ENCODE assay signal across 19 cellular contexts in the genomic region with DNA sequence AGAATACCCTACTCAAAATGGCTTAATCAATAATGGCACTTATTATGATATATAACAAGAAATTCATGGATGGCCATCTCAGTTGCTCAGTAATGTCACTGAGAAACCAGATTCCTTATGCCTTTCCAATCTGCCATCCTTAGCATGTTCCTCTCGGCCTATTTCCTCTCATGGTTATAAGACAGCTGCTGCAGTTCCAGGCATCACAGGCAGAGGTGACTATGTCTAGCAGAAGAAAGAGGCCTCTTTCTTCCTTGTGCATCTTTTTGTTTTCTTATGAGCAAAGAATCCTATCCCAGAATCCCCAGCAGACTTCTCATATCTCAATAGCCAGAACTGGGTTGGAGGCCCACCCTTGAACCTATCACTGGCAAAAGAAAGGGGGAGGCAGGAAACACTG.
DNase-seq lines count a peak whose midpoint lies in the region; ATAC-seq and TF ChIP-seq lines count a peak whose summit lies in the region.
"Had no signal": no experiment of that assay in that cellular context is flagged by ENCODE, and none has a peak within 500 bp of the region (broad histone marks: within the 10 kb centered on the region; RNA-seq: fewer than 3 reads in every experiment).

No MANE protein-coding gene starts in this region.

- H3K4me1 ChIP-seq in H9 (ENCODE audit: insufficient read depth, low read length): no peaks in the 10 kb centered on the region
- H3K4me1 ChIP-seq in spleen: no peaks in the 10 kb centered on the region
- H3K4me1 ChIP-seq in aorta (ENCODE audit: control insufficient read depth in 1 of 2, insufficient read depth in 2 of 2, low read length in 2 of 2): peaks cover 0 to 6% of the 10 kb centered on the region in 2 donors
- H3K4me1 ChIP-seq: SJSA1 had no signal

- H3K79me1 ChIP-seq in H9 (ENCODE audit: insufficient read depth, low read depth, low read length, poor library complexity, severe bottlenecking): no peaks in the 10 kb centered on the region

- H2BK120ac ChIP-seq in H9 (ENCODE audit: low read depth, low read length, poor library complexity, severe bottlenecking): no peak overlapping the region

- no peak overlapping the region for H2AK5ac ChIP-seq in H9 (ENCODE audit: insufficient read length, low read length)

- H4K5ac ChIP-seq in H9 (ENCODE audit: insufficient read length, low read depth, low read length): no peak overlapping the region

- no peak overlapping the region for H2BK5ac ChIP-seq in H9 (ENCODE audit: insufficient read length, low read length)

- H3K27ac ChIP-seq in H9 (ENCODE audit: insufficient read length, low read depth, low read length) (no peak overlapping the region), spleen (no peak overlapping the region), aorta (ENCODE audit: low read depth in 1 of 2, low read length in 2 of 2) (no peak overlapping the region)
- H3K27ac ChIP-seq: SJSA1 had no signal

- H2BK20ac ChIP-seq in H9 (ENCODE audit: low read depth, low read length, poor library complexity, severe bottlenecking): no peak overlapping the region

- H3T11ph ChIP-seq in H9 (ENCODE audit: low read length): no peak overlapping the region

- H2AFZ ChIP-seq in H9 (ENCODE audit: low read length): no peak overlapping the region

- H3K9me3 ChIP-seq in H9 (ENCODE audit: control insufficient read depth, low read depth, low read length) (no peaks in the 10 kb centered on the region), spleen (no peaks in the 10 kb centered on the region), aorta (ENCODE audit: control insufficient read depth, low read length) (no peaks in the 10 kb centered on the region)
- H3K9me3 ChIP-seq: SJSA1 had no signal

- H3K4ac ChIP-seq in H9 (ENCODE audit: low read depth, low read length): no peak overlapping the region

- H3K36me3 Mint-ChIP-seq in H9 (ENCODE audit: insufficient read depth in 1 of 3, low read depth in 3 of 3) (no peaks in the 10 kb centered on the region), neural crest cell (ENCODE audit: low read depth) (no peaks in the 10 kb centered on the region)

- H3K23me2 ChIP-seq in H9 (ENCODE audit: insufficient read length, low read depth, low read length, poor library complexity, severe bottlenecking): no peaks in the 10 kb centered on the region

- WGBS in H9 (ENCODE audit: extremely low coverage, insufficient read length, low lambda C conversion rate): no CpG with 5 or more reads among the region's 1 CpG
- WGBS in spleen, 5 donors: 79 to 97% (median 86%) methylated on average over 1 of the region's 1 CpG
- WGBS in aorta, 2 donors: 96 to 97% methylated on average over 1 of the region's 1 CpG

- H3K4me3 ChIP-seq in choroid plexus epithelial cell (ENCODE audit: low read depth, low read length): no peak overlapping the region
- no peak overlapping the region for H3K4me3 ChIP-seq in spleen
- no peak overlapping the region for H3K4me3 ChIP-seq in aorta (ENCODE audit: low read length in 2 of 2)
- H3K4me3 ChIP-seq: SJSA1 had no signal

- DNase-seq in H9: no peak
- peak; percentile 19 for DNase-seq in SK-MEL-5 (ENCODE audit: low read depth, low spot score)
- DNase-seq in choroid plexus epithelial cell (ENCODE audit: low read depth): no peak
- DNase-seq in neural crest cell (ENCODE audit: low read depth, low spot score): no peak
- no peak for DNase-seq in spleen
- DNase-seq in CD1c-positive myeloid dendritic cell (ENCODE audit: extremely low spot score): no peak
- DNase-seq in aorta: no peak
- DNase-seq: CD4-positive, alpha-beta T cell; COR-L47; GOT3; MM.1S; NCI-H1092; NCI-H1436; NCI-H1930; NCI-H345; NCI-H524; NCI-H82 had no signal

- H3K27ac Mint-ChIP-seq in H9: no peak overlapping the region
- no peak overlapping the region for H3K27ac Mint-ChIP-seq in neural crest cell (ENCODE audit: unreplicated experiment)
- H3K27ac Mint-ChIP-seq: CD4-positive, alpha-beta T cell; T-helper 1 cell treated with Interleukin-12 subunit alpha and Interleukin-12 subunit beta and Interleukin-4 antibody, amounts not matched to agents 30 μg/mL and 1 μg/mL, for 36 hours had no signal

- H2BK15ac ChIP-seq in H9 (ENCODE audit: low read depth, low read length): no peak overlapping the region

- no peak overlapping the region for H3K18ac ChIP-seq in H9 (ENCODE audit: insufficient read length, low read depth, low read length)

- H3K4me3 Mint-ChIP-seq in H9 (no peak overlapping the region), neural crest cell (no peak overlapping the region)
- H3K4me3 Mint-ChIP-seq: CD4-positive, alpha-beta T cell; T-helper 1 cell treated with Interleukin-12 subunit alpha and Interleukin-12 subunit beta and Interleukin-4 antibody, amounts not matched to agents 30 μg/mL and 1 μg/mL, for 36 hours had no signal

- intact Hi-C loops in spleen (cut with DNase I; ENCODE audit: low total_unique reads): no loop called here
- intact Hi-C loops in aorta (cut with DNase I): no loop called here

- no peak overlapping the region for H3K14ac ChIP-seq in H9 (ENCODE audit: insufficient read depth, low read length)

- H2BK12ac ChIP-seq in H9 (ENCODE audit: insufficient read length, low read depth, low read length): no peak overlapping the region

- ATAC-seq in aorta (ENCODE audit: low FRiP score): no peak

- H3K56ac ChIP-seq in H9 (ENCODE audit: insufficient read length, low read depth, low read length): no peak overlapping the region

- TF ChIP-seq POLR2A in spleen (IDR thresholded peaks at IDR 0.05): no peak

- H3K27me3 ChIP-seq in H9 (ENCODE audit: insufficient read depth, low read length) (no peaks in the 10 kb centered on the region), spleen (replicated peaks in 1 of 7) (no peaks in the 10 kb centered on the region), aorta (ENCODE audit: control insufficient read depth in 1 of 2, insufficient read depth in 2 of 2, low read length in 1 of 2) (peaks cover 0 to 2% of the 10 kb centered on the region in 2 donors)
- H3K27me3 ChIP-seq: SJSA1 had no signal

- no peak overlapping the region for H4K8ac ChIP-seq in H9 (replicated peaks; ENCODE audit: insufficient read length, low read depth, low read length)

- H3K27me3 Mint-ChIP-seq in H9 (ENCODE audit: low read depth) (peaks cover 3% of the 10 kb centered on the region), neural crest cell (ENCODE audit: low read depth) (peaks cover 5% of the 10 kb centered on the region)

- H3K4me1 Mint-ChIP-seq in H9 (peaks cover 11% of the 10 kb centered on the region in 2 experiments), neural crest cell (peaks cover 6% of the 10 kb centered on the region)

- H4K20me1 ChIP-seq in H9 (ENCODE audit: control insufficient read depth, insufficient read depth, insufficient read length): no peaks in the 10 kb centered on the region

- no peak overlapping the region for H3K23ac ChIP-seq in H9 (ENCODE audit: insufficient read length, low read depth, low read length)

- no peak overlapping the region for H4K91ac ChIP-seq in H9 (ENCODE audit: insufficient read length, low read depth, low read length)

- no peak overlapping the region for H3K9ac ChIP-seq in H9 (ENCODE audit: extremely low read depth, insufficient read length, low read length)

- H3K36me3 ChIP-seq in spleen (no peaks in the 10 kb centered on the region), aorta (ENCODE audit: control insufficient read depth in 1 of 2, insufficient read depth in 2 of 2, low read length in 1 of 2) (no peaks in the 10 kb centered on the region)
- H3K36me3 ChIP-seq: SJSA1 had no signal

- peak; percentile 36; the same call in 2 of the 3 replicates for TF ChIP-seq CTCF in H9 (conservative IDR thresholded peaks at IDR 0.05)
- TF ChIP-seq CTCF in choroid plexus epithelial cell (conservative IDR thresholded peaks at IDR 0.05; ENCODE audit: low read depth, low read length): peak; percentile 32
- TF ChIP-seq CTCF in neural crest cell (conservative IDR thresholded peaks at IDR 0.05): peak; percentile 37
- no peak for TF ChIP-seq CTCF in spleen (IDR thresholded peaks at IDR 0.05 in 8 of 11, conservative IDR thresholded peaks at IDR 0.05 in 3 of 11)

- in situ Hi-C loops in SK-MEL-5 (cut with HindIII; ENCODE audit: low pct_unique_long_range_greater_than_20kb, low sequenced_read_pairs): no loop called here

- no peak overlapping the region for H3K4me2 ChIP-seq in H9 (ENCODE audit: insufficient read depth, insufficient read length, low read length)

- H3K9me3 Mint-ChIP-seq in H9: peaks cover 0 to 2% of the 10 kb centered on the region in 2 experiments; a peak in 1 of 5 replicates
- peaks cover 8% of the 10 kb centered on the region for H3K9me3 Mint-ChIP-seq in neural crest cell
- H3K9me3 Mint-ChIP-seq: T-helper 1 cell treated with Interleukin-12 subunit alpha and Interleukin-12 subunit beta and Interleukin-4 antibody, amounts not matched to agents 30 μg/mL and 1 μg/mL, for 36 hours had no signal

- no peaks in the 10 kb centered on the region for H3K79me2 ChIP-seq in H9 (ENCODE audit: insufficient read depth, low read length)

Comparison
In these comparisons a context has a peak if more than half of its experiments do, and no peak if none do; other contexts are left out.
1. CTCF ChIP-seq: peak in H9 (single experiment), choroid plexus epithelial cell (single experiment) and neural crest cell (single experiment); none in spleen (0 of 11).